ENCODE assay signal across 23 cellular contexts in the genomic region with DNA sequence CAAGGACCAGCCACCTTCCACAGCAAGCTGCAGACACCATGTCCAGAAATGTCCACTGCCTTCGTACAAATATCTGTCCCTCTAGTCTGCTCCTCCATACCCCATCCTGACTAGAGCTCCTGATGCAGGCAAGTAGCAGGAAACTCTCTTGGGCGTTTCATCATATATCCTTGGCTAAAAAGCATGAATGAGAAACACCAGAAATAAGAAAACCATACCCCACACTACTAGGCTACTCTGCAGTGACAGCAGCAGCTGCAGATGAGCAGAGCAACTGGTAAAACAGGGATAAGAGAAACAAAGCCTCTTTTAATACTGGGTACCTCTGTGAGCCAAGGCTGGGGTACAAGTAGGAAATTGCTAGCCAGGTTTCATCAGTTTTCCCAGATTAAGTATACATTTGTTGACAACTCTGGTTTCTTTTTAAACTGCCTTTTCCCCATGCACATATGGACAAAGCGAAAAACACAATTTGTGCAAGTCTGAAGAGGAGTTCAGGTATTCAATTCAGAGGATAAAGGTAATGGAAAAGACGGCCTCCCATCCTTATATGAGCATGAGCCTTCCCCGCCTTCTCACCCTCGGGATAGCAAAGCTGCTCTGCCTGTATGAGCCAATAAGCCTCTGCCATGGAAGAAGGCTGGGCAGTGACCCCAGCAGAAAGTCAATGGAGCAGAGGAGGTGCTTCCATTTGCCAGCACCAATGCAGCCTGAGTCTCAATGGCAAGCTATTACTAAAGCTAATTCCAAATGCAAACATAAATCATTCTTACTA.
DNase-seq lines count a peak whose midpoint lies in the region; ATAC-seq and TF ChIP-seq lines count a peak whose summit lies in the region.
"Had no signal": no experiment of that assay in that cellular context is flagged by ENCODE, and none has a peak within 500 bp of the region (broad histone marks: within the 10 kb centered on the region; RNA-seq: fewer than 3 reads in every experiment).

No MANE protein-coding gene starts in this region.

- no peaks in the 10 kb centered on the region for H3K27me3 ChIP-seq in skeletal muscle satellite cell (ENCODE audit: control insufficient read depth, insufficient read depth, low read length)
- H3K27me3 ChIP-seq: colonic mucosa, pancreas, right lobe of liver, thyroid gland had no signal

- peaks cover 14% of the 10 kb centered on the region for H3K4me1 ChIP-seq in skeletal muscle satellite cell (ENCODE audit: control insufficient read depth, insufficient read depth, low read length)
- H3K4me1 ChIP-seq: colonic mucosa, pancreas, right lobe of liver, thyroid gland had no signal

- H3K9ac ChIP-seq in skeletal muscle satellite cell (ENCODE audit: low read depth, low read length): peak overlapping the region; percentile 16

- peak overlapping the region; percentile 53 for H3K4me2 ChIP-seq in skeletal muscle satellite cell (ENCODE audit: low read length)

- peak; percentile 70 for DNase-seq in NCI-H69 (lab: John Stamatoyannopoulos, UW)
- peak; percentile 41 to 59 for DNase-seq in cardiac fibroblast (ENCODE audit: low read depth in 2 of 2)
- DNase-seq in iPS-NIHi7 (ENCODE audit: extremely low spot score): peak; percentile 21
- DNase-seq in midbrain (lab: John Stamatoyannopoulos, UW): no peak
- DNase-seq in islet precursor cell: no peak
- DNase-seq: activated CD4-positive, alpha-beta T cell treated with anti-CD3 and anti-CD28 coated beads for 1 hour; activated naive CD8-positive, alpha-beta T cell treated with anti-CD3 and anti-CD28 coated beads for 36 hours; CD8-positive, alpha-beta memory T cell; colonic mucosa; HCEC 1CT; hippocampal formation; kidney; NCI-H1048; NCI-H2029 treated with DMSO at 0.1 percent for 48 hours; NCI-H446; pancreas; right lobe of liver; RPMI8226; stimulated activated naive CD4-positive, alpha-beta T cell treated with Interleukin-2 at 50 U/mL for 16 hours; thyroid gland had no signal

- no peak for TF ChIP-seq CTCF in cardiac fibroblast (IDR thresholded peaks at IDR 0.05; ENCODE audit: low read depth, low read length)

- ATAC-seq in GM19035 (IDR thresholded peaks at IDR 0.05; ENCODE audit: unreplicated experiment): no peak
- ATAC-seq: pancreas, right lobe of liver had no signal

- no peaks in the 10 kb centered on the region for H3K9me3 ChIP-seq in skeletal muscle satellite cell (replicated peaks; ENCODE audit: low read length)
- H3K9me3 ChIP-seq: colonic mucosa, pancreas, right lobe of liver, thyroid gland had no signal

- no peaks in the 10 kb centered on the region for H3K36me3 ChIP-seq in skeletal muscle satellite cell (ENCODE audit: insufficient read depth, low read length)
- H3K36me3 ChIP-seq: colonic mucosa, pancreas, right lobe of liver, thyroid gland had no signal

- H3K4me3 ChIP-seq in cardiac fibroblast (replicated peaks in 1 of 2; ENCODE audit: low read depth in 2 of 2, low read length in 2 of 2) (no peak overlapping the region), skeletal muscle satellite cell (ENCODE audit: low read length) (peak overlapping the region; percentile 14)
- H3K4me3 ChIP-seq: colonic mucosa, lung, pancreas, right lobe of liver, thyroid gland had no signal

Comparison
In these comparisons a context has a peak if more than half of its experiments do, and no peak if none do; other contexts are left out.
1. DNase-seq: peak in NCI-H69 (single experiment), cardiac fibroblast (2 of 2) and iPS-NIHi7 (single experiment); none in midbrain (single experiment) and islet precursor cell (single experiment).